1 cellular context compared by ENCODE assay signal in the genomic region with DNA sequence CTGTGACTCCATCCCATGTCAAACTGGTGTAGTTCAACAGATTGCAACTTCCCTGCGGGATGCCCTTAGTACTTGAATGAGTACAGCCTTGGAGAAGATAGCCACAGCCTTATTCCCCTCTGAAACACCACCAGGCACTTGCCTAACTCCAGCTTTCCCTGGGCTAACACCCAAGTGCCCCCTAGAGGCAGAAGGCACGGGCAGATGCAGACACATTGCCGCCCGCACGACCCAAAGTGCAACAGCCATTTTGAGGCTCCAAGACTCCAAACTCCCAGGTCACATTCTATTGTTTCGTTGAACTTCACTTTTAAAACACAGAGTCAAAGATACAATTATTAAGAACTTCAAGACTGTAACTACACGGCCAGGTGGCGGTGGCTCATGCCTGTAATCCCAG.
TF ChIP-seq lines count a peak whose summit lies in the region.

No MANE protein-coding gene starts in this region.

TF ChIP-seq in IMR-90, 13 proteins besides CTCF, POLR2A, EP300 and RAD21:
- TF ChIP-seq MAZ (IDR thresholded peaks at IDR 0.05; ENCODE audit: borderline replicate concordance, low read depth, low read length) = no peak
- TF ChIP-seq RFX5 (IDR thresholded peaks at IDR 0.05; ENCODE audit: low read depth, low read length) = no peak
